ENCODE assay signal across 18 cellular contexts in the genomic region with DNA sequence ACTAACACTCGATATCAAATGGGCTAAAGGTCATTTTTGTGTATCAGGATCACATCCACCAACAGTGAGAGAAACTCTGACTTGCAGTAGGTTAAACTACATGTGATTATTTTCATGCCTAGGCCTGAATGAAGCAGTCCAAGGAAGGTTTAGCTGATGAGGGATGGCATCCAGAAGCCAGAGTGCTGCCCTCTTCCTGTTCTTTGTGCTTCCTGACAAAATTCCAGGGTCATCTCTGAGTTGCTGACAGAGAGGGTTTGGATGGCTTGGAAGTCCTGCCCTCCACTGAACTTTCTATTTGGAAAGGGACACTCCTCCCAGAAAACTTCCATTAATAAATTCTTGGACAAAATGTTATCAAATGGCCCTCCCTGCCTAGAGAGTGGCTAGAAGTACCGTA.
A peak's percentile ranks its signal among the peaks of the same experiment; 100 is the strongest.
DNase-seq lines count a peak whose midpoint lies in the region; ATAC-seq, FAIRE-seq and TF ChIP-seq lines count a peak whose summit lies in the region.
"Had no signal": no experiment of that assay in that cellular context is flagged by ENCODE, and none has a peak within 500 bp of the region (broad histone marks: within the 10 kb centered on the region; RNA-seq: fewer than 3 reads in every experiment).

No MANE protein-coding gene starts in this region.

- peak; percentile 33 for FAIRE-seq in H54 (lab: Jason Lieb, UNC)
- FAIRE-seq: GM12878 had no signal

- no peak overlapping the region for H4K8ac ChIP-seq in mesendoderm (ENCODE audit: low read depth, low read length)

- H3K4me1 ChIP-seq in right cardiac atrium (ENCODE audit: control insufficient read depth, insufficient read depth, low read length) (no peaks in the 10 kb centered on the region), endodermal cell (ENCODE audit: control insufficient read depth, insufficient read depth, low read length) (no peaks in the 10 kb centered on the region), mesendoderm (ENCODE audit: control insufficient read depth, low read depth, low read length) (no peaks in the 10 kb centered on the region)

- no peak overlapping the region for H4K5ac ChIP-seq in mesendoderm (ENCODE audit: low read length)

- no peak overlapping the region for H3K4ac ChIP-seq in mesendoderm (ENCODE audit: low read depth, low read length)

- H2BK120ac ChIP-seq in mesendoderm (ENCODE audit: low read depth, low read length), result no peak overlapping the region

- WGBS in right cardiac atrium, result 48% methylated on average over 2 of the region's 2 CpGs
- 94 to 100% methylated on average over 2 of the region's 2 CpGs for WGBS in endodermal cell (ENCODE audit: insufficient coverage in 1 of 2, insufficient read length in 1 of 2), 2 experiments
- whole genome bisulfite sequencing in mesendoderm (ENCODE audit: extremely low coverage, insufficient coverage, low lambda C conversion rate), result no CpG with 5 or more reads among the region's 2 CpGs

- no peak overlapping the region for H2BK5ac ChIP-seq in mesendoderm (ENCODE audit: low read length)

- H3K27ac ChIP-seq in right cardiac atrium (ENCODE audit: low read length), result no peak overlapping the region
- no peak overlapping the region for H3K27ac ChIP-seq in endodermal cell (ENCODE audit: low read depth, low read length)
- H3K27ac ChIP-seq in mesendoderm (ENCODE audit: low read depth, low read length), result no peak overlapping the region
- H3K27ac ChIP-seq: BLaER1, HL-60 had no signal

- no peak overlapping the region for H2AK5ac ChIP-seq in mesendoderm (ENCODE audit: low read length)

- H3K4me1 Mint-ChIP-seq in endodermal cell, result no peaks in the 10 kb centered on the region

- peaks cover 15% of the 10 kb centered on the region for H3K9me3 Mint-ChIP-seq in endodermal cell

- H3K36me3 Mint-ChIP-seq in endodermal cell (ENCODE audit: low read depth), result no peaks in the 10 kb centered on the region
- H3K36me3 Mint-ChIP-seq: CD8-positive, alpha-beta T cell had no signal

- H3K9ac ChIP-seq in endodermal cell (ENCODE audit: extremely low read depth, low read length, poor library complexity, severe bottlenecking) (no peak overlapping the region), mesendoderm (ENCODE audit: low read length) (no peak overlapping the region)
- H3K9ac ChIP-seq: BLaER1 had no signal

- no peak overlapping the region for H3K27ac Mint-ChIP-seq in endodermal cell
- H3K27ac Mint-ChIP-seq: CD8-positive, alpha-beta T cell; HFFc6 had no signal

- H3K9me3 ChIP-seq in right cardiac atrium (ENCODE audit: control insufficient read depth, low read length), result no peaks in the 10 kb centered on the region
- no peaks in the 10 kb centered on the region for H3K9me3 ChIP-seq in endodermal cell (ENCODE audit: control insufficient read depth, low read length)
- H3K9me3 ChIP-seq: BLaER1 had no signal

- no peak overlapping the region for H3K56ac ChIP-seq in mesendoderm (ENCODE audit: low read length)

- TF ChIP-seq POLR2A in H54 (IDR thresholded peaks at IDR 0.05; ENCODE audit: low read depth, low read length), result no peak

- TF ChIP-seq CTCF in endodermal cell (conservative IDR thresholded peaks at IDR 0.05), result peak; percentile 25

- ATAC-seq in Right ventricle myocardium superior (ENCODE audit: poor library complexity), result peak; percentile 61
- ATAC-seq in right cardiac atrium, result no peak
- ATAC-seq in GM19455 (IDR thresholded peaks at IDR 0.05; ENCODE audit: unreplicated experiment), result no peak
- ATAC-seq: CD8-positive, alpha-beta T cell; GM12878; HCT116 had no signal

- DNase-seq in Right ventricle myocardium superior (no peak), right cardiac atrium (no peak), H54 (ENCODE audit: insufficient read length, low spot score) (no peak), endodermal cell (no peak), mesendoderm (peak; percentile 14), C1 segment of cervical spinal cord (lab: John Stamatoyannopoulos, UW) (no peak), globus pallidus (ENCODE audit: low spot score) (no peak)
- DNase-seq: 8988T; Calu3; CD8-positive, alpha-beta T cell; DMS79 treated with DMSO at 0.1 percent for 48 hours; H7; HFFc6 had no signal

- H3K36me3 ChIP-seq in endodermal cell (ENCODE audit: control insufficient read depth, insufficient read depth, low read length) (no peaks in the 10 kb centered on the region), mesendoderm (ENCODE audit: control insufficient read depth, insufficient read depth, low read length) (no peaks in the 10 kb centered on the region)
- H3K36me3 ChIP-seq: BLaER1 had no signal

- H3K4me3 ChIP-seq in right cardiac atrium (ENCODE audit: low read length) (no peak overlapping the region), endodermal cell (ENCODE audit: low read length) (no peak overlapping the region), mesendoderm (ENCODE audit: low read length) (no peak overlapping the region)
- H3K4me3 ChIP-seq: BLaER1, GM12878 had no signal

- H2BK15ac ChIP-seq in mesendoderm (replicated peaks; ENCODE audit: low read depth), result no peak overlapping the region

- no peaks in the 10 kb centered on the region for H3K27me3 Mint-ChIP-seq in endodermal cell (ENCODE audit: insufficient read depth)

- H3K4me3 Mint-ChIP-seq in endodermal cell, result no peak overlapping the region
- H3K4me3 Mint-ChIP-seq: CD8-positive, alpha-beta T cell; HFFc6 had no signal

- no peak overlapping the region for H3K4me2 ChIP-seq in mesendoderm (ENCODE audit: low read length)

- no peak overlapping the region for H3K18ac ChIP-seq in mesendoderm (ENCODE audit: low read length)

- H3K23ac ChIP-seq in mesendoderm (ENCODE audit: low read length), result no peak overlapping the region

- intact Hi-C loops in Right ventricle myocardium superior (cut with DNase I), result no loop called here
- intact Hi-C loops in right cardiac atrium (cut with DNase I), result no loop called here

- H3K79me1 ChIP-seq in mesendoderm (ENCODE audit: low read length), result no peaks in the 10 kb centered on the region

- H3K79me2 ChIP-seq in mesendoderm (ENCODE audit: control insufficient read depth, insufficient read depth, low read length), result no peaks in the 10 kb centered on the region

- H3K27me3 ChIP-seq in right cardiac atrium (ENCODE audit: control insufficient read depth, insufficient read depth) (no peaks in the 10 kb centered on the region), endodermal cell (ENCODE audit: control insufficient read depth, insufficient read depth, low read length, poor library complexity, severe bottlenecking) (no peaks in the 10 kb centered on the region), mesendoderm (ENCODE audit: insufficient read depth, low read length, poor library complexity) (no peaks in the 10 kb centered on the region)
- H3K27me3 ChIP-seq: BLaER1 had no signal
